Comparison of ENCODE assay signal across 2 cellular contexts in genomic region chr1:29017975-29018712, GRCh38.
A peak's percentile ranks its signal among the peaks of the same experiment; 100 is the strongest.
TF ChIP-seq lines count a peak whose summit lies in the region.

No MANE protein-coding gene starts in this region.

TF ChIP-seq in HepG2, 621 proteins besides CTCF, POLR2A, EP300 and RAD21:
- TF ChIP-seq TFDP2 (CRISPR knock-in tag; IDR thresholded peaks at IDR 0.05) = no peak
- TF ChIP-seq RELA (CRISPR knock-in tag; IDR thresholded peaks at IDR 0.05) = no peak
- no peak for TF ChIP-seq ZNF17 (CRISPR knock-in tag; IDR thresholded peaks at IDR 0.05)
- TF ChIP-seq TBL1XR1 (IDR thresholded peaks at IDR 0.05; ENCODE audit: borderline replicate concordance, low read length, partially characterized antibody) = no peak
- TF ChIP-seq ZNF644 (CRISPR knock-in tag; IDR thresholded peaks at IDR 0.05; ENCODE audit: low read depth) = no peak
- no peak for TF ChIP-seq ZIK1 (CRISPR knock-in tag; IDR thresholded peaks at IDR 0.05; ENCODE audit: borderline replicate concordance, low read depth)
- peak in 1 of 2 experiments; percentile 32; a peak in 2 of 4 replicates for TF ChIP-seq MAFK (conservative IDR thresholded peaks at IDR 0.05 in 1 of 2, IDR thresholded peaks at IDR 0.05 in 1 of 2; ENCODE audit: low read length in 2 of 2)
- no peak for TF ChIP-seq TFE3 (CRISPR knock-in tag; IDR thresholded peaks at IDR 0.05)
- TF ChIP-seq THAP8 (CRISPR knock-in tag; IDR thresholded peaks at IDR 0.05; ENCODE audit: borderline replicate concordance) = no peak
- TF ChIP-seq ZNF451 (CRISPR knock-in tag; IDR thresholded peaks at IDR 0.05) = no peak
- no peak for TF ChIP-seq ZNF703 (CRISPR knock-in tag; IDR thresholded peaks at IDR 0.05; ENCODE audit: borderline replicate concordance)
- TF ChIP-seq MAFF (IDR thresholded peaks at IDR 0.05; ENCODE audit: low read depth, low read length) = peak; percentile 31; the same call in 1 of the 2 replicates
- TF ChIP-seq PRMT3 (CRISPR knock-in tag; IDR thresholded peaks at IDR 0.05; ENCODE audit: borderline replicate concordance, low read depth) = no peak
- no peak for TF ChIP-seq ZKSCAN8 (CRISPR knock-in tag; IDR thresholded peaks at IDR 0.05; ENCODE audit: borderline replicate concordance)
- TF ChIP-seq ZNF253 (CRISPR knock-in tag; IDR thresholded peaks at IDR 0.05; ENCODE audit: borderline replicate concordance) = no peak
- TF ChIP-seq MTERF4 (CRISPR knock-in tag; IDR thresholded peaks at IDR 0.05) = no peak

TF ChIP-seq in GM23338, 12 proteins besides CTCF, POLR2A, EP300 and RAD21:
- TF ChIP-seq, protein P1, sequence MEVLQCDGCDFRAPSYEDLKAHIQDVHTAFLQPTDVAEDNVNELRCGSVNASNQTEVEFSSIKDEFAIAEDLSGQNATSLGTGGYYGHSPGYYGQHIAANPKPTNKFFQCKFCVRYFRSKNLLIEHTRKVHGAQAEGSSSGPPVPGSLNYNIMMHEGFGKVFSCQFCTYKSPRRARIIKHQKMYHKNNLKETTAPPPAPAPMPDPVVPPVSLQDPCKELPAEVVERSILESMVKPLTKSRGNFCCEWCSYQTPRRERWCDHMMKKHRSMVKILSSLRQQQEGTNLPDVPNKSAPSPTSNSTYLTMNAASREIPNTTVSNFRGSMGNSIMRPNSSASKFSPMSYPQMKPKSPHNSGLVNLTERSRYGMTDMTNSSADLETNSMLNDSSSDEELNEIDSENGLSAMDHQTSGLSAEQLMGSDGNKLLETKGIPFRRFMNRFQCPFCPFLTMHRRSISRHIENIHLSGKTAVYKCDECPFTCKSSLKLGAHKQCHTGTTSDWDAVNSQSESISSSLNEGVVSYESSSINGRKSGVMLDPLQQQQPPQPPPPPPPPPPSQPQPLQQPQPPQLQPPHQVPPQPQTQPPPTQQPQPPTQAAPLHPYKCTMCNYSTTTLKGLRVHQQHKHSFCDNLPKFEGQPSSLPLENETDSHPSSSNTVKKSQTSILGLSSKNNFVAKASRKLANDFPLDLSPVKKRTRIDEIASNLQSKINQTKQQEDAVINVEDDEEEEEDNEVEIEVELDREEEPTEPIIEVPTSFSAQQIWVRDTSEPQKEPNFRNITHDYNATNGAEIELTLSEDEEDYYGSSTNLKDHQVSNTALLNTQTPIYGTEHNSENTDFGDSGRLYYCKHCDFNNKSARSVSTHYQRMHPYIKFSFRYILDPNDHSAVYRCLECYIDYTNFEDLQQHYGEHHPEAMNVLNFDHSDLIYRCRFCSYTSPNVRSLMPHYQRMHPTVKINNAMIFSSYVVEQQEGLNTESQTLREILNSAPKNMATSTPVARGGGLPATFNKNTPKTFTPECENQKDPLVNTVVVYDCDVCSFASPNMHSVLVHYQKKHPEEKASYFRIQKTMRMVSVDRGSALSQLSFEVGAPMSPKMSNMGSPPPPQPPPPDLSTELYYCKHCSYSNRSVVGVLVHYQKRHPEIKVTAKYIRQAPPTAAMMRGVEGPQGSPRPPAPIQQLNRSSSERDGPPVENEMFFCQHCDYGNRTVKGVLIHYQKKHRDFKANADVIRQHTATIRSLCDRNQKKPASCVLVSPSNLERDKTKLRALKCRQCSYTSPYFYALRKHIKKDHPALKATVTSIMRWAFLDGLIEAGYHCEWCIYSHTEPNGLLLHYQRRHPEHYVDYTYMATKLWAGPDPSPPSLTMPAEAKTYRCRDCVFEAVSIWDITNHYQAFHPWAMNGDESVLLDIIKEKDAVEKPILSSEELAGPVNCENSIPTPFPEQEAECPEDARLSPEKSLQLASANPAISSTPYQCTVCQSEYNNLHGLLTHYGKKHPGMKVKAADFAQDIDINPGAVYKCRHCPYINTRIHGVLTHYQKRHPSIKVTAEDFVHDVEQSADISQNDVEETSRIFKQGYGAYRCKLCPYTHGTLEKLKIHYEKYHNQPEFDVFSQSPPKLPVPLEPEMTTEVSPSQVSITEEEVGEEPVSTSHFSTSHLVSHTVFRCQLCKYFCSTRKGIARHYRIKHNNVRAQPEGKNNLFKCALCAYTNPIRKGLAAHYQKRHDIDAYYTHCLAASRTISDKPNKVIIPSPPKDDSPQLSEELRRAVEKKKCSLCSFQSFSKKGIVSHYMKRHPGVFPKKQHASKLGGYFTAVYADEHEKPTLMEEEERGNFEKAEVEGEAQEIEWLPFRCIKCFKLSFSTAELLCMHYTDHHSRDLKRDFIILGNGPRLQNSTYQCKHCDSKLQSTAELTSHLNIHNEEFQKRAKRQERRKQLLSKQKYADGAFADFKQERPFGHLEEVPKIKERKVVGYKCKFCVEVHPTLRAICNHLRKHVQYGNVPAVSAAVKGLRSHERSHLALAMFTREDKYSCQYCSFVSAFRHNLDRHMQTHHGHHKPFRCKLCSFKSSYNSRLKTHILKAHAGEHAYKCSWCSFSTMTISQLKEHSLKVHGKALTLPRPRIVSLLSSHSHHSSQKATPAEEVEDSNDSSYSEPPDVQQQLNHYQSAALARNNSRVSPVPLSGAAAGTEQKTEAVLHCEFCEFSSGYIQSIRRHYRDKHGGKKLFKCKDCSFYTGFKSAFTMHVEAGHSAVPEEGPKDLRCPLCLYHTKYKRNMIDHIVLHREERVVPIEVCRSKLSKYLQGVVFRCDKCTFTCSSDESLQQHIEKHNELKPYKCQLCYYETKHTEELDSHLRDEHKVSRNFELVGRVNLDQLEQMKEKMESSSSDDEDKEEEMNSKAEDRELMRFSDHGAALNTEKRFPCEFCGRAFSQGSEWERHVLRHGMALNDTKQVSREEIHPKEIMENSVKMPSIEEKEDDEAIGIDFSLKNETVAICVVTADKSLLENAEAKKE (CRISPR knock-in tag; IDR thresholded peaks at IDR 0.05) = no peak
- TF ChIP-seq EZH2phosphoT487 (IDR thresholded peaks at IDR 0.05; ENCODE audit: unreplicated experiment) (no peak), CREB1 (CRISPR knock-in tag; IDR thresholded peaks at IDR 0.05; ENCODE audit: low read depth) (no peak), REST (IDR thresholded peaks at IDR 0.05; ENCODE audit: unreplicated experiment) (no peak), NANOG (IDR thresholded peaks at IDR 0.05; ENCODE audit: borderline replicate concordance) (no peak), STAT1 (IDR thresholded peaks at IDR 0.05; ENCODE audit: unreplicated experiment) (no peak), ZNF114 (CRISPR knock-in tag; IDR thresholded peaks at IDR 0.05) (no peak), JUNB (IDR thresholded peaks at IDR 0.05; ENCODE audit: unreplicated experiment) (no peak), ZNF331 (CRISPR knock-in tag; IDR thresholded peaks at IDR 0.05; ENCODE audit: low read depth) (no peak), EZH2 (IDR thresholded peaks at IDR 0.05; ENCODE audit: low read depth, unreplicated experiment) (no peak), POLR2AphosphoS5 (IDR thresholded peaks at IDR 0.05; ENCODE audit: low read depth) (no peak)
- TF ChIP-seq, protein P2, sequence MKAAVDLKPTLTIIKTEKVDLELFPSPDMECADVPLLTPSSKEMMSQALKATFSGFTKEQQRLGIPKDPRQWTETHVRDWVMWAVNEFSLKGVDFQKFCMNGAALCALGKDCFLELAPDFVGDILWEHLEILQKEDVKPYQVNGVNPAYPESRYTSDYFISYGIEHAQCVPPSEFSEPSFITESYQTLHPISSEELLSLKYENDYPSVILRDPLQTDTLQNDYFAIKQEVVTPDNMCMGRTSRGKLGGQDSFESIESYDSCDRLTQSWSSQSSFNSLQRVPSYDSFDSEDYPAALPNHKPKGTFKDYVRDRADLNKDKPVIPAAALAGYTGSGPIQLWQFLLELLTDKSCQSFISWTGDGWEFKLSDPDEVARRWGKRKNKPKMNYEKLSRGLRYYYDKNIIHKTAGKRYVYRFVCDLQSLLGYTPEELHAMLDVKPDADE (IDR thresholded peaks at IDR 0.05) = no peak
